Comparison of ENCODE assay signal across 26 cellular contexts in the genomic region with DNA sequence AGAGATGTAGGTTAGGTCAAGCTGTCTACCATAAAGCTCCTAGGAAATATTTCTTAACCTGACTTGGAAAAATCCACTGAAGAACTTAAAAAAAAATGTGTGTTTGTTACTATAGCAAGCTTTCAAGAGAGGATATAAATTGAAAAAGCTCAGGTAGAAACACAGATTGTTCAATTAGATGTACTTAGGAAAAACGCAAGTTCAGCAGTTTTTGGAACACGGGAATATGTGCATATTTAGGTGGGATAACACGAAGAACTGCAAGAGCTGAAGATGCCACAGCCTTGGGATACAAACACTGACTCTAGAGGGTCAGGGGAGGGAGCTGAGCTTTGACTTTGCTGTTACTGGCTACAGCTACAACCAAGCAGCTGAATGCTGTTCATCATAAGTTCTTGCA.
"Had no signal": no experiment of that assay in that cellular context is flagged by ENCODE, and none has a peak within 500 bp of the region (broad histone marks: within the 10 kb centered on the region; RNA-seq: fewer than 3 reads in every experiment).

No MANE protein-coding gene starts in this region.

- H3K36me3 ChIP-seq: colonic mucosa, esophagus squamous epithelium, gastrocnemius medialis, heart right ventricle, left lung, lower lobe of right lung had no signal

- ATAC-seq: effector memory CD8-positive, alpha-beta T cell; esophagus mucosa; gastrocnemius medialis; heart right ventricle; left cardiac atrium; left ventricle myocardium superior; lower lobe of right lung; mucosa of descending colon had no signal

- H3K27ac ChIP-seq: colonic mucosa, epithelial cell of prostate, esophagus squamous epithelium, gastrocnemius medialis, heart right ventricle, left lung, lower lobe of right lung had no signal

- H3K4me3 ChIP-seq: colonic mucosa, esophagus squamous epithelium, gastrocnemius medialis, heart right ventricle, left lung, lower lobe of right lung, mucosa of descending colon had no signal

- DNase-seq: colonic mucosa; cortex of kidney; effector CD8-positive, alpha-beta T cell; effector memory CD8-positive, alpha-beta T cell; endodermal cell; erythroblast; esophagus squamous epithelium; foreskin fibroblast; foreskin melanocyte; gastrocnemius medialis; glutamatergic neuron; head of caudate nucleus; heart right ventricle; hippocampal formation; left cardiac atrium; left lung; left ventricle myocardium superior; lower lobe of right lung; mesenchymal stem cell; mucosa of descending colon; naive B cell had no signal

- H3K9me3 ChIP-seq: colonic mucosa, esophagus squamous epithelium, gastrocnemius medialis, heart right ventricle, left lung, lower lobe of right lung, mucosa of descending colon had no signal

- H3K4me1 ChIP-seq: colonic mucosa, esophagus squamous epithelium, gastrocnemius medialis, left lung, lower lobe of right lung had no signal

- H3K27me3 ChIP-seq: colonic mucosa, esophagus squamous epithelium, gastrocnemius medialis, heart right ventricle, left lung had no signal

- FAIRE-seq: endometrium, islet of Langerhans, keratinocyte had no signal
